Comparison of ENCODE assay signal across 8 cellular contexts in genomic region chr9:76458903-76459690, GRCh38. TPM values are rescaled to one million over a fixed set of nuclear protein-coding genes. Genes with fewer than 3 reads are reported as not detected.
DNase-seq lines count a peak whose midpoint lies in the region; ATAC-seq, FAIRE-seq and TF ChIP-seq lines count a peak whose summit lies in the region.

Gene GCNT1 (plus strand): TSS chr9:76459182. CDS start chr9:76502382, 43,200 bp downstream.

- H3K79me2 ChIP-seq in keratinocyte (ENCODE audit: control insufficient read depth, insufficient read depth, low read length) = no peaks in the 10 kb centered on the region

- peak; percentile 29 for TF ChIP-seq CTCF in AG09309 (IDR thresholded peaks at IDR 0.05; ENCODE audit: control insufficient read depth, insufficient read depth, low read depth, low read length, missing control alignments)
- TF ChIP-seq CTCF in keratinocyte (optimal IDR thresholded peaks at IDR 0.05 in 1 of 3, IDR thresholded peaks at IDR 0.05 in 1 of 3, conservative IDR thresholded peaks at IDR 0.05 in 1 of 3; ENCODE audit: extremely low read depth in 1 of 3, insufficient read depth in 2 of 3, low read length in 3 of 3) = peak in 2 of 3 experiments; percentile 18 to 75

- H3K27ac ChIP-seq in keratinocyte (ENCODE audit: control insufficient read depth, insufficient read depth, low read length) = peak within 1 kb of the TSS; percentile 63

- dilution Hi-C loops in keratinocyte (cut with MboI; ENCODE audit: extremely low pct_ligation_motif_present, low sequenced_read_pairs) = no loop called here

- ATAC-seq in GM18907 (IDR thresholded peaks at IDR 0.05; ENCODE audit: unreplicated experiment) (peak; percentile 85), HG03139 (IDR thresholded peaks at IDR 0.05; ENCODE audit: unreplicated experiment) (peak; percentile 90)

- no peaks in the 10 kb centered on the region for H4K20me1 ChIP-seq in keratinocyte (ENCODE audit: control insufficient read depth, extremely low read depth, insufficient read depth, low read length)

- H3K9ac ChIP-seq in keratinocyte (ENCODE audit: control insufficient read depth, extremely low read depth, insufficient read depth, low read length) = peak within 1 kb of the TSS; percentile 82

- DNase-seq in AG09309 (ENCODE audit: low read depth) (no peak), NCI-H226 (peak; percentile 91), cerebellar cortex (ENCODE audit: low spot score) (peak; percentile 82), keratinocyte (ENCODE audit: low read depth, low spot score) (peak; percentile 44)
- peak; percentile 76 for DNase-seq in activated CD4-positive, CD25-positive, alpha-beta regulatory T cell treated with anti-CD3 and anti-CD28 coated beads, Interleukin-2, amount 50 U/mL, for 16 hours (ENCODE audit: low read depth, low spot score)
- peak; percentile 94 for DNase-seq in stimulated activated CD4-positive, alpha-beta T cell treated with anti-CD3 and anti-CD28 coated beads, Interleukin-15, amount 100 ng/mL, for 24 hours

- H3K4me2 ChIP-seq in keratinocyte (ENCODE audit: control insufficient read depth, extremely low read depth, insufficient read depth, low read depth, low read length) = peak within 1 kb of the TSS; percentile 93

- H3K4me3 ChIP-seq in AG09309 (ENCODE audit: control insufficient read depth, low read depth, low read length) = peak within 1 kb of the TSS; percentile 97
- peak within 1 kb of the TSS; percentile 70 to 96 (median 90) for H3K4me3 ChIP-seq in keratinocyte (ENCODE audit: control insufficient read depth in 2 of 3, extremely low read depth in 1 of 3, insufficient read depth in 2 of 3, low read depth in 1 of 3, low read length in 3 of 3)

- no peaks in the 10 kb centered on the region for H3K9me3 ChIP-seq in keratinocyte (ENCODE audit: control insufficient read depth, low read depth, low read length)

- H3K27me3 ChIP-seq in keratinocyte (ENCODE audit: control insufficient read depth, extremely low read depth, insufficient read depth, low read length) = no peaks in the 10 kb centered on the region

- peaks cover 11% of the 10 kb centered on the region for H3K4me1 ChIP-seq in keratinocyte (ENCODE audit: control insufficient read depth, extremely low read depth, insufficient read depth, low read length)

- peaks cover 0 to 1% of the 10 kb centered on the region in 2 experiments for H3K36me3 ChIP-seq in keratinocyte (ENCODE audit: control insufficient read depth in 2 of 2, extremely low read depth in 1 of 2, insufficient read depth in 2 of 2, low read length in 2 of 2)

- H2AFZ ChIP-seq in keratinocyte (ENCODE audit: control insufficient read depth, low read length) = peak within 1 kb of the TSS; percentile 94

- no peak for FAIRE-seq in keratinocyte (lab: Jason Lieb, UNC)

- no peaks in the 10 kb centered on the region for H3K9me1 ChIP-seq in keratinocyte (ENCODE audit: control insufficient read depth, extremely low read depth, insufficient read depth, low read length)

RNA-seq across cellular contexts. Expression of gene GCNT1, which starts in this region (rescaled TPM):
- polyA plus RNA-seq in keratinocyte = 6.4 to 9.4 TPM (median 7.5 TPM) in 3 replicates
- 0.59 TPM for polyA plus RNA-seq in keratinocyte (2011; ENCODE audit: low read depth)
- polyA plus RNA-seq in keratinocyte (2011; cell fraction: cytosol; rRNA removed) = 4.9 and 7.5 TPM in 2 replicates
- 19.9 and 21.3 TPM in 2 replicates for polyA plus RNA-seq in keratinocyte (2011; cell fraction: nucleus; rRNA removed)
- polyA plus RNA-seq in keratinocyte (2012; ENCODE audit: low replicate concordance) = 0.75 and 6.6 TPM in 2 replicates
- 8.3 to 14.6 TPM (median 8.5 TPM) in 3 replicates for polyA minus RNA-seq in keratinocyte
- 5.4 TPM for polyA minus RNA-seq in keratinocyte (2011; cell fraction: cytosol; rRNA and poly(A)+ RNA removed)
- polyA minus RNA-seq in keratinocyte (2011; cell fraction: nucleus; rRNA and poly(A)+ RNA removed) = 6.0 and 22.3 TPM in 2 replicates
